1 cellular context compared by ENCODE assay signal in genomic region chr9:89753472-89754055, GRCh38.
TF ChIP-seq lines count a peak whose summit lies in the region.

No MANE protein-coding gene starts in this region.

TF ChIP-seq in GM12878, 131 proteins besides CTCF, POLR2A, EP300 and RAD21 (continued from another document):
- TF ChIP-seq ZNF687 (IDR thresholded peaks at IDR 0.05) (peak; percentile 48; the same call in 1 of the 2 replicates), NR2F1 (conservative IDR thresholded peaks at IDR 0.05) (no peak), RELB (IDR thresholded peaks at IDR 0.05; ENCODE audit: low read depth) (peak; percentile 36; the same call in 1 of the 2 replicates)
